In the genomic region with DNA sequence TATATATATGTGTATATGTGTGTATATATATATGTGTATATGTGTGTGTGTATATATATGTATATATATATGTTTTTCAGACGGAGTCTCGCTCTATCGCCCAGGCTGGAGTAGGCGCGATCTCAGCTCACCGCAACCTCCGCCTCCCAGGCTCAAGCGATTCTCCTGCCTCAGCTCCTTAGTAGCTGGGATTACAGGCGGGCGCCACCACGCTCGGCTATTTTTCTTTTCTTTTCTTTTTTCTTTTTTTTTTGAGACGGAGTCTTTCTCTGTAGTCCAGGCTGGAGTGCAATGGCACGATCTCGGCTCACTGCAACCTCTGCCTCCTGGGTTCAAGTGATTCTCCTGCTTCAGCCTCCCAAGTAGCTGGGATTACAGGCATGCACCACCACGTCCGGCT, we compare ENCODE assay signal across 7 cellular contexts. TPM values are rescaled to one million over a fixed set of nuclear protein-coding genes. Genes with fewer than 3 reads are reported as not detected.
A peak's percentile ranks its signal among the peaks of the same experiment; 100 is the strongest.
DNase-seq lines count a peak whose midpoint lies in the region; ATAC-seq and TF ChIP-seq lines count a peak whose summit lies in the region.
"Not testable (repeated sequence)": the region's sequence is repeated elsewhere in the genome, so short reads cannot be mapped to it uniquely, and the experiment has no call there.
"Had no signal": no experiment of that assay in that cellular context is flagged by ENCODE, and none has a peak within 500 bp of the region (broad histone marks: within the 10 kb centered on the region; RNA-seq: fewer than 3 reads in every experiment).

No MANE protein-coding gene starts in this region.

- H3K36me3 ChIP-seq in IMR-90 (ENCODE audit: control insufficient read depth, insufficient read depth, low read length) (peaks cover 43% of the 10 kb centered on the region), trophoblast cell (ENCODE audit: control insufficient read depth in 1 of 2, insufficient read depth in 2 of 2, low read length in 2 of 2) (peaks cover 29 to 43% of the 10 kb centered on the region in 2 experiments)

- intact Hi-C loops in IMR-90 (cut with micrococcal nuclease) = not testable (repeated sequence)
- intact Hi-C loops in activated CD4-positive, alpha-beta memory T cell treated with anti-CD3 and anti-CD28 coated beads for 36 hours (cut with micrococcal nuclease) = loop anchor here (10.0 kb wide), 1 partner anchor 589 kb away; no protein-coding TSS in a partner anchor

- TF ChIP-seq RAD21 in IMR-90 (IDR thresholded peaks at IDR 0.05; ENCODE audit: low read length) = not testable (repeated sequence)

- H3K4me3 ChIP-seq in AG04449 (ENCODE audit: low read depth, low read length) = peak overlapping the region; percentile 78
- peak overlapping the region; percentile 72; the same call in 1 of the 2 replicates for H3K4me3 ChIP-seq in IMR-90 (ENCODE audit: insufficient read depth, low read depth, low read length)
- H3K4me3 ChIP-seq in coronary artery = peak overlapping the region; percentile 79
- H3K4me3 ChIP-seq in iPS-18c (ENCODE audit: insufficient read depth, low read depth, low read length) = peak overlapping the region; percentile 97
- not testable (repeated sequence) for H3K4me3 ChIP-seq in trophoblast cell (ENCODE audit: low read depth, low read length)

- in situ Hi-C loops in IMR-90 (cut with MboI; ENCODE audit: low sequenced_read_pairs) = loop anchor here (5.0 kb wide), 1 partner anchor 34 kb away; a partner anchor contains a TSS

- not testable (repeated sequence) for H4K5ac ChIP-seq in IMR-90 (ENCODE audit: low read depth, low read length)

- not testable (repeated sequence) for H2BK20ac ChIP-seq in IMR-90 (ENCODE audit: low read depth, low read length)

- not testable (repeated sequence) for H2BK12ac ChIP-seq in trophoblast cell (ENCODE audit: low read length)

- DNase-seq in AG04449 (ENCODE audit: low read depth, low spot score); IMR-90; activated CD4-positive, alpha-beta memory T cell treated with anti-CD3 and anti-CD28 coated beads for 36 hours; coronary artery (ENCODE audit: low spot score); trophoblast cell: not testable (repeated sequence)

- CTCF ChIA-PET in AG04449 (lab: Yijun Ruan, JAX) = interaction anchor here (1.1 to 7.1 kb wide), 3 partner anchors 19 to 310 kb away, joined by 5 to 211 read pairs (median 6); a partner anchor contains a TSS
- CTCF ChIA-PET in IMR-90 (lab: Yijun Ruan, JAX) = interaction anchor here (0.6 kb wide), 1 partner anchor 20 kb away, joined by 3 read pairs; no protein-coding TSS in a partner anchor
- CTCF ChIA-PET in activated CD4-positive, alpha-beta memory T cell treated with anti-CD3 and anti-CD28 coated beads for 36 hours (lab: Charles Lee) = interaction anchor here (1.0 to 9.8 kb wide), 4 partner anchors 20 to 262 kb away, joined by 4 to 183 read pairs (median 8); a partner anchor contains a TSS

- H3K18ac ChIP-seq in IMR-90 (ENCODE audit: low read depth, low read length); trophoblast cell (ENCODE audit: low read length): not testable (repeated sequence)

- H3K27me3 Mint-ChIP-seq in activated CD4-positive, alpha-beta memory T cell treated with anti-CD3 and anti-CD28 coated beads for 36 hours = not testable (repeated sequence)

- not testable (repeated sequence) for H3K14ac ChIP-seq in IMR-90 (replicated peaks; ENCODE audit: low read depth, low read length); trophoblast cell (ENCODE audit: low read length)

- H3K27ac Mint-ChIP-seq in activated CD4-positive, alpha-beta memory T cell treated with anti-CD3 and anti-CD28 coated beads for 36 hours = not testable (repeated sequence)

- not testable (repeated sequence) for H3K56ac ChIP-seq in IMR-90 (ENCODE audit: extremely low read depth, insufficient read depth, low read length)

- TF ChIP-seq POLR2A in IMR-90 (IDR thresholded peaks at IDR 0.05; ENCODE audit: low read depth, low read length) = not testable (repeated sequence)

- not testable (repeated sequence) for H2AFZ ChIP-seq in IMR-90 (replicated peaks; ENCODE audit: low read length, poor library complexity); trophoblast cell (ENCODE audit: insufficient read depth, low read length, poor library complexity)

- not testable (repeated sequence) for H3K27me3 ChIP-seq in IMR-90 (ENCODE audit: control insufficient read depth, insufficient read depth, low read length); trophoblast cell (ENCODE audit: insufficient read depth, low read length)

- H3K4me3 Mint-ChIP-seq in activated CD4-positive, alpha-beta memory T cell treated with anti-CD3 and anti-CD28 coated beads for 36 hours = peak overlapping the region; percentile 99

- dilution Hi-C loops in IMR-90 (cut with HindIII; ENCODE audit: low sequenced_read_pairs, unreplicated experiment) = not testable (repeated sequence)

- not testable (repeated sequence) for H3K27ac ChIP-seq in IMR-90 (ENCODE audit: insufficient read depth, low read length); trophoblast cell (ENCODE audit: low read depth, low read length)
- peak overlapping the region in 1 of 2 donors; percentile 78 for H3K27ac ChIP-seq in coronary artery

- H4K12ac ChIP-seq in trophoblast cell (ENCODE audit: low read depth, low read length) = not testable (repeated sequence)

- H2AK5ac ChIP-seq in IMR-90 (ENCODE audit: low read depth, low read length); trophoblast cell (ENCODE audit: low read length): not testable (repeated sequence)

- not testable (repeated sequence) for H2BK5ac ChIP-seq in IMR-90 (ENCODE audit: low read depth, low read length, poor library complexity, severe bottlenecking); trophoblast cell (ENCODE audit: low read depth, low read length, poor library complexity)

- not testable (repeated sequence) for TF ChIP-seq CTCF in AG04449 (IDR thresholded peaks at IDR 0.05; ENCODE audit: insufficient read depth, low read length, missing control alignments); IMR-90 (conservative IDR thresholded peaks at IDR 0.05; ENCODE audit: low read depth, low read length); coronary artery (IDR thresholded peaks at IDR 0.05)

- H3K36me3 Mint-ChIP-seq in activated CD4-positive, alpha-beta memory T cell treated with anti-CD3 and anti-CD28 coated beads for 36 hours = peaks cover 26% of the 10 kb centered on the region

- not testable (repeated sequence) for H4K91ac ChIP-seq in IMR-90 (ENCODE audit: insufficient read depth, low read depth, low read length); trophoblast cell (ENCODE audit: low read depth, low read length)

- peaks cover 29% of the 10 kb centered on the region for H4K20me1 ChIP-seq in IMR-90 (ENCODE audit: insufficient read depth, low read length)

- not testable (repeated sequence) for H2AK9ac ChIP-seq in IMR-90 (replicated peaks; ENCODE audit: low read depth, low read length, poor library complexity)

- H4K8ac ChIP-seq in IMR-90 (ENCODE audit: low read depth in 2 of 2, low read length in 2 of 2); trophoblast cell (ENCODE audit: low read depth, low read length): not testable (repeated sequence)

- H3K9me3 ChIP-seq in IMR-90 (ENCODE audit: control insufficient read depth, insufficient read depth, low read length); iPS-18c (ENCODE audit: control insufficient read depth, insufficient read depth, low read length); trophoblast cell (ENCODE audit: insufficient read depth, low read depth, low read length): not testable (repeated sequence)

- not testable (repeated sequence) for H3K79me2 ChIP-seq in trophoblast cell (ENCODE audit: control insufficient read depth, insufficient read depth, low read length, poor library complexity)

- not testable (repeated sequence) for H3K4me1 ChIP-seq in IMR-90 (ENCODE audit: control insufficient read depth, insufficient read depth, low read length); trophoblast cell (ENCODE audit: control insufficient read depth in 1 of 2, insufficient read depth in 2 of 2, low read length in 2 of 2)

- H3K4me2 ChIP-seq in IMR-90 (ENCODE audit: low read depth, low read length) (peak overlapping the region; percentile 72), trophoblast cell (ENCODE audit: low read length) (peak overlapping the region; percentile 53)

- not testable (repeated sequence) for H2BK15ac ChIP-seq in IMR-90 (ENCODE audit: low read depth, low read length)

- WGBS in IMR-90 (ENCODE audit: extremely low coverage in 2 of 2, insufficient read length in 1 of 2), 2 experiments = no CpG with 5 or more reads among the region's 17 CpGs
- WGBS in trophoblast cell (ENCODE audit: extremely low coverage, insufficient coverage, insufficient read length) = no CpG with 5 or more reads among the region's 17 CpGs

- H3K9me3 Mint-ChIP-seq in activated CD4-positive, alpha-beta memory T cell treated with anti-CD3 and anti-CD28 coated beads for 36 hours = not testable (repeated sequence)

- peaks cover 33 to 65% of the 10 kb centered on the region in 2 experiments for H3K79me1 ChIP-seq in IMR-90 (ENCODE audit: low read depth in 1 of 2, low read length in 2 of 2)
- peaks cover 10% of the 10 kb centered on the region for H3K79me1 ChIP-seq in trophoblast cell (ENCODE audit: low read length)

- H3K9me1 ChIP-seq in IMR-90 (ENCODE audit: insufficient read depth, low read length) = not testable (repeated sequence)

- not testable (repeated sequence) for H3K4ac ChIP-seq in IMR-90 (ENCODE audit: low read depth, low read length)
- H3K4ac ChIP-seq in trophoblast cell (ENCODE audit: low read depth, low read length) = peak overlapping the region; percentile 60

- not testable (repeated sequence) for H3K9ac ChIP-seq in IMR-90 (ENCODE audit: low read depth, low read length); trophoblast cell (ENCODE audit: low read length)

- peaks cover 49% of the 10 kb centered on the region for H3K4me1 Mint-ChIP-seq in activated CD4-positive, alpha-beta memory T cell treated with anti-CD3 and anti-CD28 coated beads for 36 hours (ENCODE audit: low read depth)

- not testable (repeated sequence) for ATAC-seq in IMR-90 (ENCODE audit: low read depth)

- not testable (repeated sequence) for BruUV-seq in IMR-90 (replicated peaks; lab: Mats Ljungman, UMichigan)

- not testable (repeated sequence) for H3K23ac ChIP-seq in IMR-90 (ENCODE audit: low read depth, low read length); trophoblast cell (ENCODE audit: low read length)

- POLR2A ChIA-PET in AG04449 (lab: Yijun Ruan, JAX) = interaction anchor here (1.8 to 4.0 kb wide), 4 partner anchors 23 to 33 kb away, joined by 7 to 75 read pairs (median 36); a partner anchor contains a TSS
- POLR2A ChIA-PET in IMR-90 (lab: Charles Lee; ENCODE audit: unreplicated experiment); activated CD4-positive, alpha-beta memory T cell treated with anti-CD3 and anti-CD28 coated beads for 36 hours (lab: Charles Lee): not testable (repeated sequence)

- H2BK120ac ChIP-seq in IMR-90 (ENCODE audit: low read depth, low read length); trophoblast cell (ENCODE audit: insufficient read depth, low read length, poor library complexity): not testable (repeated sequence)

RNA-seq across cellular contexts. Expression of a gene that starts 0.8 kb away (rescaled TPM):
- total RNA-seq in IMR-90 (2012; rRNA removed) = 57.2 and 59.5 TPM in 2 replicates
- polyA plus RNA-seq in IMR-90 (2012; rRNA removed) = 83.2 and 85.9 TPM in 2 replicates
- polyA plus RNA-seq in IMR-90 (2012; cell fraction: cytosol; rRNA removed) = 155 and 156 TPM in 2 replicates
- polyA plus RNA-seq in IMR-90 (2012; cell fraction: nucleus; rRNA removed; ENCODE audit: low replicate concordance) = 99.3 and 145 TPM in 2 replicates
- 100 to 1,000 TPM; 259 to 268 TPM for total RNA-seq in activated CD4-positive, alpha-beta memory T cell treated with anti-CD3 and anti-CD28 coated beads for 36 hours
- polyA plus RNA-seq in trophoblast cell (2013) = 244 and 253 TPM in 2 replicates

RNA-seq across cellular contexts. Expression of a gene that starts 32.4 kb away (rescaled TPM):
- total RNA-seq in IMR-90 (2012; rRNA removed) = 51.7 and 61.3 TPM in 2 replicates
- polyA plus RNA-seq in IMR-90 (2012; rRNA removed) = 217 and 232 TPM in 2 replicates
- 280 and 360 TPM in 2 replicates for polyA plus RNA-seq in IMR-90 (2012; cell fraction: cytosol; rRNA removed)
- 108 and 140 TPM in 2 replicates for polyA plus RNA-seq in IMR-90 (2012; cell fraction: nucleus; rRNA removed; ENCODE audit: low replicate concordance)
- total RNA-seq in activated CD4-positive, alpha-beta memory T cell treated with anti-CD3 and anti-CD28 coated beads for 36 hours = 100 to 1,000 TPM; 162 to 174 TPM
- 469 and 476 TPM in 2 replicates for polyA plus RNA-seq in trophoblast cell (2013)

RNA-seq across cellular contexts. Expression of a gene that starts 32.9 kb away (rescaled TPM):
- 31.9 and 35.3 TPM in 2 replicates for total RNA-seq in IMR-90 (2012; rRNA removed)
- 152 and 181 TPM in 2 replicates for polyA plus RNA-seq in IMR-90 (2012; rRNA removed)
- polyA plus RNA-seq in IMR-90 (2012; cell fraction: cytosol; rRNA removed) = 132 and 206 TPM in 2 replicates
- polyA plus RNA-seq in IMR-90 (2012; cell fraction: nucleus; rRNA removed; ENCODE audit: low replicate concordance) = 65.9 and 110 TPM in 2 replicates
- total RNA-seq in activated CD4-positive, alpha-beta memory T cell treated with anti-CD3 and anti-CD28 coated beads for 36 hours = 1 to 10 TPM in 1 of 2 experiments, under 1 TPM in 1; 0.81 to 1.6 TPM
- polyA plus RNA-seq in trophoblast cell (2013) = 47.6 and 50.3 TPM in 2 replicates

RNA-seq across cellular contexts. Expression of a gene that starts 58.2 kb away (rescaled TPM):
- total RNA-seq in IMR-90 (2012; rRNA removed) = not detected in 2 replicates
- not detected in 2 replicates for polyA plus RNA-seq in IMR-90 (2012; rRNA removed)
- not detected in 2 replicates for polyA plus RNA-seq in IMR-90 (2012; cell fraction: cytosol; rRNA removed)
- not detected in 2 replicates for polyA plus RNA-seq in IMR-90 (2012; cell fraction: nucleus; rRNA removed; ENCODE audit: low replicate concordance)
- total RNA-seq in activated CD4-positive, alpha-beta memory T cell treated with anti-CD3 and anti-CD28 coated beads for 36 hours = not detected
- not detected in 2 replicates for polyA plus RNA-seq in trophoblast cell (2013)
- total RNA-seq: left lobe of liver had no signal

Comparison
In these comparisons a context has a peak if more than half of its experiments do, and no peak if none do; other contexts are left out.
1. RNA of a gene that starts 32.9 kb away (total RNA-seq): 31.9 to 35.3 TPM in IMR-90; 0.81 to 1.6 TPM in activated CD4-positive, alpha-beta memory T cell treated with anti-CD3 and anti-CD28 coated beads for 36 hours; every median in the first group is over 10 times any median in the second.